In the genomic region with DNA sequence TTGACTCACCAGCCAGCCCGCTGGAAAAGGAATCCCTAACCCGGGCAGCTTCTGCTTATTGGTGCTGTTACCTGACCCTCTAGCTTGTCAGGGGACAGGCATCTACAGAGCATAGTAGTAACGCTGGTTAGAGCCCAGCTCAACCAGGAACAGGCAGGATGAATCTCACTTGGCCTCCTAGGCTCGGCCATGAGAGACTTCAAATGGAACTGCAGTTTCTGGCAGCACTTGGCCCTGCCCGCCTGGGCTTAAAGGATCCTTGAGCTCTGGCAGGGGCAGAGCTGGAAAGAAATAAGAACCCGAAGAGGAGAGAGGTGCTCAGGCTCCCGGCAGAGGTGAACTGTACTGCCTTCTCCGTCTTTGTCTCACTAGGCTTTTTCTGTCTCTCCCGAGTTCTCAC, we compare ENCODE assay signal across 17 cellular contexts. TPM values are rescaled to one million over a fixed set of nuclear protein-coding genes. Genes with fewer than 3 reads are reported as not detected.
A peak's percentile ranks its signal among the peaks of the same experiment; 100 is the strongest.
DNase-seq lines count a peak whose midpoint lies in the region; ATAC-seq and TF ChIP-seq lines count a peak whose summit lies in the region.
"Had no signal": no experiment of that assay in that cellular context is flagged by ENCODE, and none has a peak within 500 bp of the region (broad histone marks: within the 10 kb centered on the region; RNA-seq: fewer than 3 reads in every experiment).

No MANE protein-coding gene starts in this region.

- POLR2A ChIA-PET in activated CD8-positive, alpha-beta T cell treated with anti-CD3 and anti-CD28 coated beads, Interleukin-2, amount 10 ng/mL, durations not matched to agents 7 days and 5 days (lab: Charles Lee): interaction anchor here (0.6 kb wide), 1 partner anchor 138 kb away, joined by 3 read pairs; no protein-coding TSS in a partner anchor
- POLR2A ChIA-PET in naive thymus-derived CD8-positive, alpha-beta T cell (lab: Charles Lee): no interaction called here

- no peak overlapping the region for H4K5ac ChIP-seq in H9 (ENCODE audit: insufficient read length, low read depth, low read length)

- no peak overlapping the region for H3K18ac ChIP-seq in H9 (ENCODE audit: insufficient read length, low read depth, low read length)

- no peak for DNase-seq in T-helper 1 cell
- DNase-seq in H9: peak; percentile 72
- DNase-seq in activated CD8-positive, alpha-beta T cell treated with anti-CD3 and anti-CD28 coated beads, Interleukin-2, amount 10 ng/mL, durations not matched to agents 7 days and 5 days: no peak
- no peak for DNase-seq in naive thymus-derived CD8-positive, alpha-beta T cell
- DNase-seq in NCI-H82 treated with DMSO at 0.1 percent for 48 hours (lab: John Stamatoyannopoulos, UW; ENCODE audit: unreplicated experiment): no peak
- no peak for DNase-seq in NCI-H2029 treated with DMSO at 0.1 percent for 48 hours (lab: John Stamatoyannopoulos, UW)
- DNase-seq: activated CD4-positive, CD25-positive, alpha-beta regulatory T cell treated with anti-CD3 and anti-CD28 coated beads, Interleukin-2, amount 50 U/mL, for 72 hours; activated effector memory CD4-positive, alpha-beta T cell treated with Interleukin-2 at 50 U/mL for 16 hours; DMS153; effector memory CD4-positive, alpha-beta T cell; NCI-H2107; transverse colon had no signal

- H3K27me3 ChIP-seq in H9 (ENCODE audit: insufficient read depth, low read length): peaks cover 92% of the 10 kb centered on the region

- H3K4ac ChIP-seq in H9 (ENCODE audit: low read depth, low read length): no peak overlapping the region

- H3K14ac ChIP-seq in H9 (ENCODE audit: insufficient read depth, low read length): no peak overlapping the region; the same call in 1 of the 2 replicates

- peak overlapping the region; percentile 50 for H3K4me3 Mint-ChIP-seq in T-helper 1 cell treated with Interleukin-12 subunit alpha and Interleukin-12 subunit beta and Interleukin-4 antibody, amounts not matched to agents 30 μg/mL and 1 μg/mL, for 36 hours
- peak overlapping the region in 1 of 2 experiments; percentile 35; a peak in 2 of 5 replicates for H3K4me3 Mint-ChIP-seq in H9
- H3K4me3 Mint-ChIP-seq in activated CD8-positive, alpha-beta T cell treated with anti-CD3 and anti-CD28 coated beads, Interleukin-2, amount 10 ng/mL, durations not matched to agents 7 days and 5 days: peak overlapping the region; percentile 37
- H3K4me3 Mint-ChIP-seq in naive thymus-derived CD8-positive, alpha-beta T cell: peak overlapping the region in 6 of 10 donors; percentile 25 to 59 (median 38)

- no peak overlapping the region for H3K4me2 ChIP-seq in H9 (ENCODE audit: insufficient read depth, insufficient read length, low read length)

- no peak overlapping the region for H2BK12ac ChIP-seq in H9 (ENCODE audit: insufficient read length, low read depth, low read length)

- H3K36me3 Mint-ChIP-seq in T-helper 1 cell treated with Interleukin-12 subunit alpha and Interleukin-12 subunit beta and Interleukin-4 antibody, amounts not matched to agents 30 μg/mL and 1 μg/mL, for 36 hours (ENCODE audit: low read depth): peaks cover 2% of the 10 kb centered on the region
- H3K36me3 Mint-ChIP-seq in H9 (ENCODE audit: insufficient read depth in 1 of 3, low read depth in 3 of 3): peaks cover 0 to 8% (median 0%) of the 10 kb centered on the region in 3 experiments; a peak in 2 of 7 replicates
- no peaks in the 10 kb centered on the region for H3K36me3 Mint-ChIP-seq in activated CD8-positive, alpha-beta T cell treated with anti-CD3 and anti-CD28 coated beads, Interleukin-2, amount 10 ng/mL, durations not matched to agents 7 days and 5 days (ENCODE audit: low read depth)
- peaks cover 0 to 3% (median under 1%) of the 10 kb centered on the region in 3 donors for H3K36me3 Mint-ChIP-seq in naive thymus-derived CD8-positive, alpha-beta T cell

- H3K9me3 Mint-ChIP-seq in T-helper 1 cell treated with Interleukin-12 subunit alpha and Interleukin-12 subunit beta and Interleukin-4 antibody, amounts not matched to agents 30 μg/mL and 1 μg/mL, for 36 hours: no peaks in the 10 kb centered on the region
- H3K9me3 Mint-ChIP-seq in H9: peaks cover 0 to 7% of the 10 kb centered on the region in 2 experiments; a peak in 2 of 5 replicates
- H3K9me3 Mint-ChIP-seq in activated CD8-positive, alpha-beta T cell treated with anti-CD3 and anti-CD28 coated beads, Interleukin-2, amount 10 ng/mL, durations not matched to agents 7 days and 5 days (ENCODE audit: insufficient read depth): no peaks in the 10 kb centered on the region
- H3K9me3 Mint-ChIP-seq in naive thymus-derived CD8-positive, alpha-beta T cell: peaks cover 0 to 4% (median 0%) of the 10 kb centered on the region in 9 donors

- H3K23me2 ChIP-seq in H9 (ENCODE audit: insufficient read length, low read depth, low read length, poor library complexity, severe bottlenecking): peaks cover 36% of the 10 kb centered on the region

- peaks cover 87% of the 10 kb centered on the region for H3K27me3 Mint-ChIP-seq in T-helper 1 cell treated with Interleukin-12 subunit alpha and Interleukin-12 subunit beta and Interleukin-4 antibody, amounts not matched to agents 30 μg/mL and 1 μg/mL, for 36 hours (ENCODE audit: low read depth)
- peaks cover 98% of the 10 kb centered on the region for H3K27me3 Mint-ChIP-seq in H9 (ENCODE audit: low read depth)
- H3K27me3 Mint-ChIP-seq in activated CD8-positive, alpha-beta T cell treated with anti-CD3 and anti-CD28 coated beads, Interleukin-2, amount 10 ng/mL, durations not matched to agents 7 days and 5 days (ENCODE audit: low read depth): peaks cover 89% of the 10 kb centered on the region
- H3K27me3 Mint-ChIP-seq in naive thymus-derived CD8-positive, alpha-beta T cell: peaks cover 43 to 88% (median 63%) of the 10 kb centered on the region in 5 donors

- H3T11ph ChIP-seq in H9 (ENCODE audit: low read length): no peak overlapping the region

- no peak for TF ChIP-seq CTCF in H9 (conservative IDR thresholded peaks at IDR 0.05)

- H2BK15ac ChIP-seq in H9 (ENCODE audit: low read depth, low read length): no peak overlapping the region

- peaks cover 7% of the 10 kb centered on the region for H3K4me1 Mint-ChIP-seq in T-helper 1 cell treated with Interleukin-12 subunit alpha and Interleukin-12 subunit beta and Interleukin-4 antibody, amounts not matched to agents 30 μg/mL and 1 μg/mL, for 36 hours (ENCODE audit: low read depth)
- H3K4me1 Mint-ChIP-seq in H9: peaks cover 63 to 75% of the 10 kb centered on the region in 2 experiments
- peaks cover 10% of the 10 kb centered on the region for H3K4me1 Mint-ChIP-seq in activated CD8-positive, alpha-beta T cell treated with anti-CD3 and anti-CD28 coated beads, Interleukin-2, amount 10 ng/mL, durations not matched to agents 7 days and 5 days (ENCODE audit: low read depth)
- H3K4me1 Mint-ChIP-seq in naive thymus-derived CD8-positive, alpha-beta T cell: peaks cover 6 to 19% (median 16%) of the 10 kb centered on the region in 4 donors

- H2AK5ac ChIP-seq in H9 (ENCODE audit: insufficient read length, low read length): no peak overlapping the region

- no peak overlapping the region for H2BK5ac ChIP-seq in H9 (ENCODE audit: insufficient read length, low read length)

- H3K27ac ChIP-seq in H9 (ENCODE audit: insufficient read length, low read depth, low read length): no peak overlapping the region
- H3K27ac ChIP-seq: SK-N-MC, transverse colon had no signal

- H3K56ac ChIP-seq in H9 (ENCODE audit: insufficient read length, low read depth, low read length): no peak overlapping the region

- peaks cover 4% of the 10 kb centered on the region; the same call in 1 of the 2 replicates for H3K4me1 ChIP-seq in H9 (ENCODE audit: insufficient read depth, low read length)
- H3K4me1 ChIP-seq: transverse colon had no signal

- H3K23ac ChIP-seq in H9 (ENCODE audit: insufficient read length, low read depth, low read length): no peak overlapping the region

- H2AFZ ChIP-seq in H9 (ENCODE audit: low read length): no peak overlapping the region

- no peak overlapping the region for H3K9ac ChIP-seq in H9 (ENCODE audit: extremely low read depth, insufficient read length, low read length)

- H4K20me1 ChIP-seq in H9 (ENCODE audit: control insufficient read depth, insufficient read depth, insufficient read length): no peaks in the 10 kb centered on the region

- H3K79me2 ChIP-seq in H9 (ENCODE audit: insufficient read depth, low read length): no peaks in the 10 kb centered on the region

- no peak overlapping the region for H4K91ac ChIP-seq in H9 (ENCODE audit: insufficient read length, low read depth, low read length)

- H3K9me3 ChIP-seq in H9 (ENCODE audit: control insufficient read depth, low read depth, low read length): no peaks in the 10 kb centered on the region
- H3K9me3 ChIP-seq: transverse colon had no signal

- no peaks in the 10 kb centered on the region for H3K79me1 ChIP-seq in H9 (ENCODE audit: insufficient read depth, low read depth, low read length, poor library complexity, severe bottlenecking)

- WGBS in H9 (ENCODE audit: extremely low coverage, insufficient read length, low lambda C conversion rate): no CpG with 5 or more reads among the region's 9 CpGs

- H2BK20ac ChIP-seq in H9 (ENCODE audit: low read depth, low read length, poor library complexity, severe bottlenecking): no peak overlapping the region

- no peak overlapping the region for H2BK120ac ChIP-seq in H9 (ENCODE audit: low read depth, low read length, poor library complexity, severe bottlenecking)

- no peak overlapping the region for H3K27ac Mint-ChIP-seq in T-helper 1 cell treated with Interleukin-12 subunit alpha and Interleukin-12 subunit beta and Interleukin-4 antibody, amounts not matched to agents 30 μg/mL and 1 μg/mL, for 36 hours
- no peak overlapping the region for H3K27ac Mint-ChIP-seq in H9
- H3K27ac Mint-ChIP-seq in activated CD8-positive, alpha-beta T cell treated with anti-CD3 and anti-CD28 coated beads, Interleukin-2, amount 10 ng/mL, durations not matched to agents 7 days and 5 days: no peak overlapping the region
- H3K27ac Mint-ChIP-seq in naive thymus-derived CD8-positive, alpha-beta T cell: no peak overlapping the region

- ATAC-seq in activated CD8-positive, alpha-beta T cell treated with anti-CD3 and anti-CD28 coated beads, Interleukin-2, amount 10 ng/mL, durations not matched to agents 7 days and 5 days: no peak
- no peak for ATAC-seq in naive thymus-derived CD8-positive, alpha-beta T cell
- no peak for ATAC-seq in GM18909 (IDR thresholded peaks at IDR 0.05; ENCODE audit: poor library complexity, unreplicated experiment)

- no peak overlapping the region for H4K8ac ChIP-seq in H9 (replicated peaks; ENCODE audit: insufficient read length, low read depth, low read length)

- CTCF ChIA-PET in activated CD8-positive, alpha-beta T cell treated with anti-CD3 and anti-CD28 coated beads, Interleukin-2, amount 10 ng/mL, durations not matched to agents 7 days and 5 days (lab: Charles Lee): interaction anchor here (1.5 kb wide), 1 partner anchor 12 kb away, joined by 4 read pairs; no protein-coding TSS in a partner anchor

RNA-seq across cellular contexts. Expression of a gene that starts 2.3 kb away (rescaled TPM):
- 1.9 and 2.1 TPM in 2 replicates for total RNA-seq in H9 (2021)
- total RNA-seq in activated CD8-positive, alpha-beta T cell treated with anti-CD3 and anti-CD28 coated beads, Interleukin-2, amount 10 ng/mL, durations not matched to agents 7 days and 5 days: not detected
- not detected for total RNA-seq in naive thymus-derived CD8-positive, alpha-beta T cell
- polyA plus RNA-seq in naive thymus-derived CD8-positive, alpha-beta T cell: not detected
- total RNA-seq: posterior vena cava, transverse colon had no signal
- polyA plus RNA-seq: AG04450 had no signal

RNA-seq across cellular contexts. Expression of a gene that starts 51.8 kb away (rescaled TPM):
- total RNA-seq in H9 (2021): 0.46 and 1.1 TPM in 2 replicates
- total RNA-seq in activated CD8-positive, alpha-beta T cell treated with anti-CD3 and anti-CD28 coated beads, Interleukin-2, amount 10 ng/mL, durations not matched to agents 7 days and 5 days: under 1 TPM; 0.37 to 0.39 TPM
- not detected for total RNA-seq in naive thymus-derived CD8-positive, alpha-beta T cell
- not detected for polyA plus RNA-seq in naive thymus-derived CD8-positive, alpha-beta T cell
